In the genomic region with DNA sequence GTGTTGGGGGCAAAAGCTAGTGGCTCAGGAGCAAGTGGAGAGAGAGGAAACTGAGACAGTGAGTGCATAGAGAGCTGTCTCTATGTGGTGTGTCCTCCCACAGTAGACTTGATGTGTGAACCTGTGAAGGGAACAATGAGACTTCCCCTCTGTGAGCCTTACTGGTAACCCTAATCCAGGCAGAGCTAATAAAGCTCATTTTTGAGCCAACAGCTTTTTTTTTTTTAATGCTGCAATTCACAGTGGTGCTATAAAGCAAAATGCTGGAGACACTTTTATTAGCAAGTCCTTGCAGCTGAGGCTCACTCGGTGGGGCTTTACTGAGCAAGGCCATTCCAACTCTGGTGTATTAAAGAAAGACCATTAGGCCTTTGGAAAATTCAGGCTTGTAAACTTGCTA, we compare ENCODE assay signal across 31 cellular contexts. TPM values are rescaled to one million over a fixed set of nuclear protein-coding genes. Genes with fewer than 3 reads are reported as not detected.
"Had no signal": no experiment of that assay in that cellular context is flagged by ENCODE, and none has a peak within 500 bp of the region (broad histone marks: within the 10 kb centered on the region; RNA-seq: fewer than 3 reads in every experiment).

No MANE protein-coding gene starts in this region.

- H3K9me3 Mint-ChIP-seq: activated CD4-positive, alpha-beta memory T cell treated with anti-CD3 and anti-CD28 coated beads, Interleukin-2, amount 10 ng/mL, durations not matched to agents 7 days and 5 days; activated CD4-positive, alpha-beta T cell treated with anti-CD3 and anti-CD28 coated beads, Interleukin-2, amount 10 ng/mL, durations not matched to agents 7 days and 5 days; activated naive CD4-positive, alpha-beta T cell treated with anti-CD3 and anti-CD28 coated beads, Interleukin-2, amount 50 U/mL, for 24 hours; central memory CD8-positive, alpha-beta T cell; T-helper 1 cell treated with Interleukin-12 subunit alpha and Interleukin-12 subunit beta and Interleukin-4 antibody, amounts not matched to agents 30 μg/mL and 1 μg/mL, for 36 hours had no signal

- H3K27ac ChIP-seq: breast epithelium, neutrophil, spleen, transverse colon, WERI-Rb-1 had no signal

- H3K9me3 ChIP-seq: neutrophil, transverse colon had no signal

- H3K4me3 ChIP-seq: breast epithelium, spleen, transverse colon had no signal

- H3K27me3 Mint-ChIP-seq: activated CD4-positive, alpha-beta memory T cell treated with anti-CD3 and anti-CD28 coated beads, Interleukin-2, amount 10 ng/mL, durations not matched to agents 7 days and 5 days; activated CD4-positive, alpha-beta T cell treated with anti-CD3 and anti-CD28 coated beads, Interleukin-2, amount 10 ng/mL, durations not matched to agents 7 days and 5 days; activated naive CD4-positive, alpha-beta T cell treated with anti-CD3 and anti-CD28 coated beads, Interleukin-2, amount 50 U/mL, for 24 hours; activated naive CD8-positive, alpha-beta T cell treated with anti-CD3 and anti-CD28 coated beads, Interleukin-2, amount 50 U/mL, for 24 hours; activated T-cell treated with anti-CD3 and anti-CD28 coated beads, Interleukin-2, amount 50 U/mL, for 24 hours; central memory CD8-positive, alpha-beta T cell; naive thymus-derived CD8-positive, alpha-beta T cell; progenitor cell of endocrine pancreas had no signal

- H3K4me1 ChIP-seq: breast epithelium, spleen had no signal

- DNase-seq: activated CD4-positive, alpha-beta memory T cell treated with anti-CD3 and anti-CD28 coated beads, Interleukin-2, amount 10 ng/mL, durations not matched to agents 7 days and 5 days; activated CD4-positive, alpha-beta T cell treated with anti-CD3 and anti-CD28 coated beads for 1 hour; activated CD4-positive, alpha-beta T cell treated with anti-CD3 and anti-CD28 coated beads, Interleukin-2, amount 10 ng/mL, durations not matched to agents 7 days and 5 days; activated CD8-positive, alpha-beta memory T cell treated with anti-CD3 and anti-CD28 coated beads, Interleukin-2, amount 50 U/mL, for 48 hours; activated gamma-delta T cell treated with Interleukin-2 at 50 U/mL for 16 hours; activated naive CD8-positive, alpha-beta T cell treated with anti-CD3 and anti-CD28 coated beads, Interleukin-2, amount 50 U/mL, for 24 hours; activated T-cell treated with anti-CD3 and anti-CD28 coated beads, Interleukin-2, amount 50 U/mL, for 24 hours; amygdala; effector memory CD4-positive, alpha-beta T cell; foreskin fibroblast; head of caudate nucleus; hippocampal formation; left cardiac atrium; naive thymus-derived CD8-positive, alpha-beta T cell; spleen; stimulated activated CD4-positive, alpha-beta T cell treated with anti-CD3 and anti-CD28 coated beads, Interleukin-2, amount 100 ng/mL, for 48 hours; stimulated activated naive CD4-positive, alpha-beta T cell treated with Interleukin-2 at 50 U/mL for 16 hours; SW 1271; T1000; transverse colon; WERI-Rb-1 had no signal

- H3K27ac Mint-ChIP-seq: activated CD4-positive, alpha-beta memory T cell treated with anti-CD3 and anti-CD28 coated beads, Interleukin-2, amount 10 ng/mL, durations not matched to agents 7 days and 5 days; activated CD4-positive, alpha-beta T cell treated with anti-CD3 and anti-CD28 coated beads, Interleukin-2, amount 10 ng/mL, durations not matched to agents 7 days and 5 days; activated naive CD4-positive, alpha-beta T cell treated with anti-CD3 and anti-CD28 coated beads, Interleukin-2, amount 50 U/mL, for 24 hours; activated naive CD8-positive, alpha-beta T cell treated with anti-CD3 and anti-CD28 coated beads, Interleukin-2, amount 50 U/mL, for 24 hours; activated T-cell treated with anti-CD3 and anti-CD28 coated beads, Interleukin-2, amount 50 U/mL, for 24 hours; naive thymus-derived CD8-positive, alpha-beta T cell; progenitor cell of endocrine pancreas; T-helper 1 cell treated with Interleukin-12 subunit alpha and Interleukin-12 subunit beta and Interleukin-4 antibody, amounts not matched to agents 30 μg/mL and 1 μg/mL, for 36 hours had no signal

- H3K4me1 Mint-ChIP-seq: activated CD4-positive, alpha-beta memory T cell treated with anti-CD3 and anti-CD28 coated beads, Interleukin-2, amount 10 ng/mL, durations not matched to agents 7 days and 5 days; activated CD4-positive, alpha-beta T cell treated with anti-CD3 and anti-CD28 coated beads, Interleukin-2, amount 10 ng/mL, durations not matched to agents 7 days and 5 days had no signal

- H3K36me3 ChIP-seq: breast epithelium, neutrophil, transverse colon had no signal

- H3K4me3 Mint-ChIP-seq: activated CD4-positive, alpha-beta memory T cell treated with anti-CD3 and anti-CD28 coated beads, Interleukin-2, amount 10 ng/mL, durations not matched to agents 7 days and 5 days; activated CD4-positive, alpha-beta T cell treated with anti-CD3 and anti-CD28 coated beads, Interleukin-2, amount 10 ng/mL, durations not matched to agents 7 days and 5 days; activated naive CD4-positive, alpha-beta T cell treated with anti-CD3 and anti-CD28 coated beads, Interleukin-2, amount 50 U/mL, for 24 hours; activated naive CD8-positive, alpha-beta T cell treated with anti-CD3 and anti-CD28 coated beads, Interleukin-2, amount 50 U/mL, for 24 hours; activated T-cell treated with anti-CD3 and anti-CD28 coated beads, Interleukin-2, amount 50 U/mL, for 24 hours; central memory CD8-positive, alpha-beta T cell; naive thymus-derived CD8-positive, alpha-beta T cell; T-helper 1 cell treated with Interleukin-12 subunit alpha and Interleukin-12 subunit beta and Interleukin-4 antibody, amounts not matched to agents 30 μg/mL and 1 μg/mL, for 36 hours had no signal

- H3K27me3 ChIP-seq: breast epithelium, neutrophil, spleen, transverse colon had no signal

RNA-seq across cellular contexts. Expression of gene HRK, which starts 56.4 kb away (rescaled TPM):
- total RNA-seq: activated CD4-positive, alpha-beta memory T cell treated with anti-CD3 and anti-CD28 coated beads, Interleukin-2, amount 10 ng/mL, durations not matched to agents 7 days and 5 days; activated CD4-positive, alpha-beta T cell treated with anti-CD3 and anti-CD28 coated beads, Interleukin-2, amount 10 ng/mL, durations not matched to agents 7 days and 5 days; dermis microvascular lymphatic vessel endothelial cell; endothelial cell of umbilical vein; osteocyte had no signal
- polyA plus RNA-seq: endothelial cell of umbilical vein; liver; naive thymus-derived CD8-positive, alpha-beta T cell had no signal
